Comparison of ENCODE assay signal across 9 cellular contexts in the genomic region with DNA sequence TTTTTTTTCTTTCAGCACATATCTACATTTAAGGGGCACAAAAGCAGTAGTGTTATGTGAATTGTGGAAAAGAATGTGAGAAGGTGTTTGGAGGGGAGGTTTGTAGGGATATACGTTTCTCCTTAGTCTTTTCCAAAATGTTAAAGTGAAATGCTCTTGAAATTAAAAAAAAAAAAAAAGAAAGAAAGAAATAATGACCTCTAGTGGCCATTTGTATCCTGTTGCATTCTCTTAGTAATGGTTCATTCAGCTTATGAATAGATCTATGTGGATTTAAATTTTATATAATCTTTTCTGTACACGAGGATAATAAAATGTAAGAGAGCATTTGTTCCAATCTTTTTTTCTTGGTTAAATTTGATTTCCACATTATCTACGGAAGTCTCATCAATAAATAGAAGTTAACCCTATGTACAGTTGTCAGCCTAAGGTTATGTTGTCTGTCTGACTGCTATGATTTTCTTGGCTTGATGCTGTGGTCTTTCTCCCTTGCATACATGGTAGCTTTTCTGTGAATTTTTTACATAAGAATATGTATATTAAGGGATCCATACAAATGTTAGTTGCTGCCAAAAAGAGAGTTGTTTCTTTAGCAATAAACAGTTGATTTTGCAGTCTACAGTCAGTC. TPM values are rescaled to one million over a fixed set of nuclear protein-coding genes. Genes with fewer than 3 reads are reported as not detected.
A peak's percentile ranks its signal among the peaks of the same experiment; 100 is the strongest.
DNase-seq lines count a peak whose midpoint lies in the region; ATAC-seq and TF ChIP-seq lines count a peak whose summit lies in the region.
"Had no signal": no experiment of that assay in that cellular context is flagged by ENCODE, and none has a peak within 500 bp of the region (broad histone marks: within the 10 kb centered on the region; RNA-seq: fewer than 3 reads in every experiment).

No MANE protein-coding gene starts in this region.

- H3K4me1 ChIP-seq in hepatocyte (ENCODE audit: insufficient read depth), result no peaks in the 10 kb centered on the region
- H3K4me1 ChIP-seq in vagina, result peaks cover 16% of the 10 kb centered on the region

- H3K27ac ChIP-seq in VCaP, result no peak overlapping the region
- no peak overlapping the region for H3K27ac ChIP-seq in hepatocyte
- no peak overlapping the region for H3K27ac ChIP-seq in vagina

- ATAC-seq in HG03135 (IDR thresholded peaks at IDR 0.05; ENCODE audit: unreplicated experiment), result no peak

- DNase-seq in AG20443 (ENCODE audit: low spot score) (peak; percentile 37), HT-29 (ENCODE audit: low spot score) (peak; percentile 64), hepatocyte (ENCODE audit: low spot score) (no peak), vagina (ENCODE audit: extremely low spot score in 2 of 2) (no peak), SK-N-DZ (ENCODE audit: low spot score) (no peak), amygdala (lab: John Stamatoyannopoulos, UW) (no peak)

- H3K9me2 ChIP-seq in hepatocyte (replicated peaks; ENCODE audit: insufficient read depth), result no peaks in the 10 kb centered on the region

- intact Hi-C loops in vagina (cut with DNase I), result no loop called here

- H3K27me3 ChIP-seq in hepatocyte (no peaks in the 10 kb centered on the region), vagina (no peaks in the 10 kb centered on the region)

- H3K36me3 ChIP-seq in hepatocyte (replicated peaks; ENCODE audit: insufficient read depth, low read depth) (no peaks in the 10 kb centered on the region), vagina (no peaks in the 10 kb centered on the region)

- no peak overlapping the region for H2AFZ ChIP-seq in hepatocyte

- TF ChIP-seq POLR2A in vagina (IDR thresholded peaks at IDR 0.05), result no peak

- H4K20me1 ChIP-seq in hepatocyte (ENCODE audit: insufficient read depth, poor library complexity, severe bottlenecking), result no peaks in the 10 kb centered on the region

- H3K4me3 ChIP-seq in hepatocyte (no peak overlapping the region), vagina (no peak overlapping the region)

- 29% methylated on average over 3 of the region's 3 CpGs for WGBS in hepatocyte (ENCODE audit: low lambda C conversion rate, missing lambda C conversion rate)

- TF ChIP-seq CTCF in VCaP (conservative IDR thresholded peaks at IDR 0.05), result peak; percentile 82
- TF ChIP-seq CTCF in hepatocyte (IDR thresholded peaks at IDR 0.05; ENCODE audit: poor library complexity), result peak; percentile 75
- peak in 2 of 3 experiments; percentile 14 to 38 for TF ChIP-seq CTCF in vagina (IDR thresholded peaks at IDR 0.05)

- no peak overlapping the region for H3K4me2 ChIP-seq in hepatocyte

- no peaks in the 10 kb centered on the region for H3K9me3 ChIP-seq in hepatocyte (ENCODE audit: low read depth)
- no peaks in the 10 kb centered on the region for H3K9me3 ChIP-seq in vagina

- H3K79me2 ChIP-seq in hepatocyte, result no peaks in the 10 kb centered on the region

RNA-seq across cellular contexts. Expression of a gene that starts 1.7 kb away (rescaled TPM):
- total RNA-seq in HT-29 (2014; rRNA removed; shearing (Covaris generic)), result not detected in 2 replicates
- total RNA-seq in hepatocyte (not detected in 2 replicates), vagina (0.98 TPM)
- not detected in 2 replicates for polyA plus RNA-seq in hepatocyte
- not detected in 2 replicates for polyA plus RNA-seq in SK-N-DZ (2014; cell fraction: cytosol; rRNA removed)
- polyA plus RNA-seq in SK-N-DZ (2014; cell fraction: nucleus; rRNA removed), result not detected in 2 replicates
- total RNA-seq: H1 had no signal
- polyA plus RNA-seq: H1 had no signal

RNA-seq across cellular contexts. Expression of a gene that starts 11.1 kb away (rescaled TPM):
- 1.8 and 2.6 TPM in 2 replicates for total RNA-seq in HT-29 (2014; rRNA removed; shearing (Covaris generic))
- total RNA-seq in hepatocyte (7.0 and 8.8 TPM in 2 replicates), vagina (12.3 TPM)
- 11.0 and 13.2 TPM in 2 replicates for polyA plus RNA-seq in hepatocyte
- not detected in 2 replicates for polyA plus RNA-seq in SK-N-DZ (2014; cell fraction: cytosol; rRNA removed)
- polyA plus RNA-seq in SK-N-DZ (2014; cell fraction: nucleus; rRNA removed), result not detected in 2 replicates
- total RNA-seq: H1 had no signal

RNA-seq across cellular contexts. Expression of a gene that starts 49.3 kb away (rescaled TPM):
- total RNA-seq in HT-29 (2014; rRNA removed; shearing (Covaris generic)), result not detected in 2 replicates
- total RNA-seq in hepatocyte (0.24 TPM in 1 of 2 replicates, not detected in the other), vagina (0.49 TPM)
- polyA plus RNA-seq in hepatocyte, result 0.11 TPM in 1 of 2 replicates, not detected in the other
- polyA plus RNA-seq in SK-N-DZ (2014; cell fraction: cytosol; rRNA removed), result not detected in 2 replicates
- polyA plus RNA-seq in SK-N-DZ (2014; cell fraction: nucleus; rRNA removed), result not detected in 2 replicates
- total RNA-seq: H1 had no signal
- polyA plus RNA-seq: H1 had no signal

RNA-seq across cellular contexts. Expression of a gene that starts 56.9 kb away (rescaled TPM):
- not detected in 2 replicates for total RNA-seq in HT-29 (2014; rRNA removed; shearing (Covaris generic))
- total RNA-seq in hepatocyte, result 0.07 and 0.48 TPM in 2 replicates
- polyA plus RNA-seq in hepatocyte, result not detected in 2 replicates
- 1.2 TPM for total RNA-seq in vagina
- polyA plus RNA-seq in SK-N-DZ (2014; cell fraction: cytosol; rRNA removed), result not detected in 2 replicates
- polyA plus RNA-seq in SK-N-DZ (2014; cell fraction: nucleus; rRNA removed), result not detected in 2 replicates
- total RNA-seq: H1 had no signal
- polyA plus RNA-seq: H1 had no signal

Comparison
In these comparisons a context has a peak if more than half of its experiments do, and no peak if none do; other contexts are left out.
1. DNase-seq: peak in AG20443 (single experiment) and HT-29 (single experiment); none in hepatocyte (single experiment), vagina (0 of 2), SK-N-DZ (single experiment) and amygdala (0 of 56).
2. CTCF ChIP-seq: peak in every context shown above with its lines; median percentile 82 in VCaP; 75 in hepatocyte; 26 in vagina.